In genomic region chr22:22770280-22770871, GRCh38 we compare ENCODE assay signal across 8 cellular contexts.
A peak's percentile ranks its signal among the peaks of the same experiment; 100 is the strongest.
DNase-seq lines count a peak whose midpoint lies in the region; ATAC-seq and TF ChIP-seq lines count a peak whose summit lies in the region.

No MANE protein-coding gene starts in this region.

- H3K4me3 ChIP-seq in WERI-Rb-1 (ENCODE audit: low read depth, low read length) (no peak overlapping the region), coronary artery (no peak overlapping the region), upper lobe of left lung (no peak overlapping the region), gastroesophageal sphincter (no peak overlapping the region)

- H3K4me1 ChIP-seq in upper lobe of left lung (no peaks in the 10 kb centered on the region), gastroesophageal sphincter (no peaks in the 10 kb centered on the region)

- TF ChIP-seq POLR2A in upper lobe of left lung (IDR thresholded peaks at IDR 0.05) (no peak), gastroesophageal sphincter (IDR thresholded peaks at IDR 0.05) (no peak)

- peak; percentile 44 to 62 for ATAC-seq in upper lobe of left lung (ENCODE audit: low FRiP score in 2 of 2)
- no peak for ATAC-seq in gastroesophageal sphincter

- H3K27me3 ChIP-seq in WERI-Rb-1 (ENCODE audit: insufficient read depth, low read depth, severe bottlenecking) (no peaks in the 10 kb centered on the region), upper lobe of left lung (no peaks in the 10 kb centered on the region), gastroesophageal sphincter (peaks cover 43% of the 10 kb centered on the region)

- no peak overlapping the region for H3K27ac ChIP-seq in WERI-Rb-1
- no peak overlapping the region for H3K27ac ChIP-seq in coronary artery
- H3K27ac ChIP-seq in upper lobe of left lung, result no peak overlapping the region
- no peak overlapping the region for H3K27ac ChIP-seq in gastroesophageal sphincter

- TF ChIP-seq EP300 in Ishikawa (IDR thresholded peaks at IDR 0.05; ENCODE audit: borderline replicate concordance), result no peak
- no peak for TF ChIP-seq EP300 in upper lobe of left lung (IDR thresholded peaks at IDR 0.05)
- TF ChIP-seq EP300 in gastroesophageal sphincter (IDR thresholded peaks at IDR 0.05), result no peak

- WGBS in upper lobe of left lung, 2 donors, result 37 to 41% methylated on average over 4 of the region's 4 CpGs
- 26 to 28% methylated on average over 4 of the region's 4 CpGs for WGBS in gastroesophageal sphincter (ENCODE audit: low coverage in 1 of 2), 2 donors

- peak; percentile 78 for TF ChIP-seq CTCF in WERI-Rb-1 (IDR thresholded peaks at IDR 0.05; ENCODE audit: low read depth, low read length)
- TF ChIP-seq CTCF in coronary artery (IDR thresholded peaks at IDR 0.05), result no peak
- TF ChIP-seq CTCF in upper lobe of left lung (IDR thresholded peaks at IDR 0.05), result peak in 5 of 6 experiments; percentile 42 to 64 (median 57)
- peak in 1 of 4 experiments; percentile 58 for TF ChIP-seq CTCF in gastroesophageal sphincter (IDR thresholded peaks at IDR 0.05)

- DNase-seq in EH (ENCODE audit: low read depth) (peak; percentile 47), WERI-Rb-1 (peak; percentile 71), coronary artery (ENCODE audit: low spot score) (peak; percentile 58), mesenteric fat pad (ENCODE audit: low spot score) (peak; percentile 55), upper lobe of left lung (no peak), cerebellar nuclear complex (lab: John Stamatoyannopoulos, UW) (no peak)

- H3K36me3 ChIP-seq in WERI-Rb-1 (no peaks in the 10 kb centered on the region), upper lobe of left lung (no peaks in the 10 kb centered on the region), gastroesophageal sphincter (no peaks in the 10 kb centered on the region)

- H3K9me3 ChIP-seq in WERI-Rb-1 (ENCODE audit: severe bottlenecking) (no peaks in the 10 kb centered on the region), upper lobe of left lung (no peaks in the 10 kb centered on the region), gastroesophageal sphincter (peaks cover 0 to 4% (median 0%) of the 10 kb centered on the region in 3 donors)

- peak; percentile 36; the same call in 1 of the 2 replicates for TF ChIP-seq RAD21 in Ishikawa (IDR thresholded peaks at IDR 0.05; ENCODE audit: low read depth)

TF ChIP-seq in Ishikawa, 13 proteins besides CTCF, POLR2A, EP300 and RAD21:
- TF ChIP-seq TEAD4 (IDR thresholded peaks at IDR 0.05) (no peak), NFIC (IDR thresholded peaks at IDR 0.05) (peak; percentile 63), TAF1 (IDR thresholded peaks at IDR 0.05; ENCODE audit: low read depth) (no peak), FOXM1 (IDR thresholded peaks at IDR 0.05; ENCODE audit: borderline replicate concordance, low read depth) (no peak)

Comparison
In these comparisons a context has a peak if more than half of its experiments do, and no peak if none do; other contexts are left out.
1. DNase-seq: peak in EH (single experiment), WERI-Rb-1 (single experiment), coronary artery (single experiment) and mesenteric fat pad (single experiment); none in upper lobe of left lung (0 of 2) and cerebellar nuclear complex (0 of 2).